Comparison of ENCODE assay signal across 14 cellular contexts in genomic region chr2:55167630-55167967, GRCh38.
DNase-seq lines count a peak whose midpoint lies in the region; ATAC-seq and TF ChIP-seq lines count a peak whose summit lies in the region.
"Had no signal": no experiment of that assay in that cellular context is flagged by ENCODE, and none has a peak within 500 bp of the region (broad histone marks: within the 10 kb centered on the region; RNA-seq: fewer than 3 reads in every experiment).

No MANE protein-coding gene starts in this region.

- no peak for ATAC-seq in WTC11
- no peak for ATAC-seq in upper lobe of left lung (ENCODE audit: low FRiP score in 2 of 2)
- ATAC-seq in left colon, result no peak

- 0 out of 2 replicates have a peak overlapping the region, but pooled peaks have one; percentile 32 for H3K27ac Mint-ChIP-seq in WTC11
- peak overlapping the region; percentile 81 for H3K27ac Mint-ChIP-seq in osteocyte (ENCODE audit: unreplicated experiment)

- H3K9me3 ChIP-seq in esophagus (ENCODE audit: control insufficient read depth in 2 of 2, insufficient read depth in 1 of 2, low read depth in 1 of 2, low read length in 1 of 2) (no peaks in the 10 kb centered on the region), upper lobe of left lung (no peaks in the 10 kb centered on the region)
- H3K9me3 ChIP-seq: neutrophil, Peyer's patch had no signal

- no peak for DNase-seq in WTC11 (ENCODE audit: low spot score)
- DNase-seq in osteocyte (ENCODE audit: extremely low spot score, unreplicated experiment), result no peak
- no peak for DNase-seq in upper lobe of left lung
- no peak for DNase-seq in NCI-H187 (lab: John Stamatoyannopoulos, UW)
- no peak for DNase-seq in left colon
- DNase-seq in posterior vena cava (ENCODE audit: low spot score), result no peak
- DNase-seq: activated naive CD4-positive, alpha-beta T cell treated with anti-CD3 and anti-CD28 coated beads, Interleukin-2, amount 50 U/mL, for 16 hours; CD4-positive, CD25-positive, alpha-beta regulatory T cell; left cardiac atrium; NCI-H1930; Peyer's patch; stimulated activated CD4-positive, alpha-beta T cell treated with anti-CD3 and anti-CD28 coated beads, Interleukin-12 subunit alpha, Interleukin-12 subunit beta, amount 100 ng/mL, for 4 hours had no signal

- H3K4me1 ChIP-seq in esophagus (ENCODE audit: control insufficient read depth in 2 of 2, insufficient read depth in 2 of 2, low read length in 1 of 2), result peaks cover 0 to 2% of the 10 kb centered on the region in 2 donors
- H3K4me1 ChIP-seq in upper lobe of left lung, result peaks cover 38 to 47% (median 39%) of the 10 kb centered on the region in 4 donors

- H3K27me3 Mint-ChIP-seq in WTC11 (ENCODE audit: low read depth) (no peaks in the 10 kb centered on the region), osteocyte (ENCODE audit: unreplicated experiment) (no peaks in the 10 kb centered on the region)
- H3K27me3 Mint-ChIP-seq: CD4-positive, CD25-positive, alpha-beta regulatory T cell had no signal

- H3K36me3 ChIP-seq in esophagus (ENCODE audit: control insufficient read depth in 2 of 2, insufficient read depth in 2 of 2, low read length in 1 of 2) (no peaks in the 10 kb centered on the region), upper lobe of left lung (no peaks in the 10 kb centered on the region)
- H3K36me3 ChIP-seq: neutrophil, Peyer's patch had no signal

- no peak for TF ChIP-seq EP300 in upper lobe of left lung (IDR thresholded peaks at IDR 0.05)

- H3K27me3 ChIP-seq in esophagus (ENCODE audit: control insufficient read depth in 1 of 2, insufficient read depth in 2 of 2, low read length in 2 of 2), result no peaks in the 10 kb centered on the region
- no peaks in the 10 kb centered on the region for H3K27me3 ChIP-seq in upper lobe of left lung
- H3K27me3 ChIP-seq: neutrophil, Peyer's patch had no signal

- H3K4me3 ChIP-seq in esophagus (ENCODE audit: low read depth in 1 of 2, low read length in 2 of 2), result no peak overlapping the region
- H3K4me3 ChIP-seq in upper lobe of left lung, result no peak overlapping the region
- H3K4me3 ChIP-seq: Peyer's patch had no signal

- H3K4me1 Mint-ChIP-seq in WTC11 (peaks cover 27% of the 10 kb centered on the region), osteocyte (ENCODE audit: unreplicated experiment) (peaks cover 65% of the 10 kb centered on the region)

- no peak overlapping the region for H3K4me3 Mint-ChIP-seq in WTC11
- H3K4me3 Mint-ChIP-seq in osteocyte (ENCODE audit: unreplicated experiment), result no peak overlapping the region
- H3K4me3 Mint-ChIP-seq: CD4-positive, CD25-positive, alpha-beta regulatory T cell had no signal

- H3K36me3 Mint-ChIP-seq in WTC11 (no peaks in the 10 kb centered on the region), osteocyte (ENCODE audit: unreplicated experiment) (no peaks in the 10 kb centered on the region)
- H3K36me3 Mint-ChIP-seq: CD4-positive, CD25-positive, alpha-beta regulatory T cell had no signal

- no peak for TF ChIP-seq CTCF in WTC11 (IDR thresholded peaks at IDR 0.05)
- no peak for TF ChIP-seq CTCF in osteocyte (IDR thresholded peaks at IDR 0.05)
- no peak for TF ChIP-seq CTCF in upper lobe of left lung (IDR thresholded peaks at IDR 0.05)

- intact Hi-C loops in left colon (cut with DNase I, micrococcal nuclease) (loop anchor here in 1 of 2 donors (5.0 kb wide), 1 partner anchor 120 kb away; no protein-coding TSS in a partner anchor), posterior vena cava (cut with DNase I) (loop anchor here in 1 of 2 donors (10.0 kb wide), 1 partner anchor 53 kb away; no protein-coding TSS in a partner anchor)

- POLR2A ChIA-PET in WTC11 (lab: Charles Lee), result interaction anchor here (0.6 kb wide), 1 partner anchor 251 kb away, joined by 4 read pairs; no protein-coding TSS in a partner anchor

- H3K27ac ChIP-seq in esophagus (ENCODE audit: low read depth in 2 of 2, low read length in 1 of 2) (peak overlapping the region; percentile 26 to 55), upper lobe of left lung (peak overlapping the region in 3 of 4 donors; percentile 48 to 75 (median 71))

- CTCF ChIA-PET in WTC11 (lab: Charles Lee), result interaction anchor here (0.7 to 4.2 kb wide), 12 partner anchors 12 to 502 kb away, joined by 3 to 25 read pairs (median 4); partner anchors contain the start of gene RTN4

- TF ChIP-seq POLR2A in upper lobe of left lung (IDR thresholded peaks at IDR 0.05), result no peak

- WGBS in esophagus, 2 donors, result 74% methylated on average over 2 of the region's 2 CpGs
- WGBS in upper lobe of left lung, 2 donors, result 52% methylated on average over 2 of the region's 2 CpGs

- H3K9me3 Mint-ChIP-seq in WTC11 (no peaks in the 10 kb centered on the region), osteocyte (ENCODE audit: unreplicated experiment) (no peaks in the 10 kb centered on the region)
- H3K9me3 Mint-ChIP-seq: CD4-positive, CD25-positive, alpha-beta regulatory T cell had no signal

TF ChIP-seq in WTC11, 78 proteins besides CTCF, POLR2A, EP300 and RAD21 (continues in another document):
- no peak for TF ChIP-seq ESRRA (CRISPR knock-in tag; IDR thresholded peaks at IDR 0.05; ENCODE audit: borderline replicate concordance)
- TF ChIP-seq, protein P1, sequence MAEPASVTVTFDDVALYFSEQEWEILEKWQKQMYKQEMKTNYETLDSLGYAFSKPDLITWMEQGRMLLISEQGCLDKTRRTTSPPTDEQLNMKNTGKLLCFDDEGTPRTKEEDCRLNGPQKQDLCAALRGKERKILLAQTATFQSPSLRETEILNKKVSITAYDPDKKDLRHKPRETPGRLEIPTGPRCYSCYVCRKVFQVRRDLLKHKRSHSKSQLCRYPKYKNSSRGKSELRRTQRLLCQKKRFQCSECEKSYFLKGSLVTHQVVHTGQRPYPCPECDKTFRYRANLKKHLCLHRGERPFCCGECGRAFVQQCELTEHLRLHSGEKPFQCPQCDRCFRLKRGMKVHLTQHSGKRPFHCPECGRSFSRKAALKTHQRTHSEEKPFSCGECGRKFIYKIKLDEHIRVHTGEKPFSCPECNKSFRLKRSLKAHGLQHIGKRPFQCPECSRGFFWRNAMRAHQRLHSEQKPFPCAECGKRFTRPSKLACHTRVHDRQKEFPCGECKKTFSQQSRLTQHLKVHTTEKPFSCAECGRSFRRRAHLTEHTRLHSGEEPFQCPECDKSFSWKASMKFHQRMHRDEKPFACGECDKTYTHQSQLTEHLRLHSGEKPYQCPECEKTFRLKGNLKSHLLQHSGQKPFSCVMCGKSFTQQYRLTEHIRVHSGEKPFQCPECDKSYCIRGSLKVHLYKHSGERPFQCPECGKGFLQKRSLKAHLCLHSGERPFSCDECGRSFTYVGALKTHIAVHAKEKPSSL (CRISPR knock-in tag; conservative IDR thresholded peaks at IDR 0.05), result no peak
- no peak for TF ChIP-seq CBFB (CRISPR knock-in tag; IDR thresholded peaks at IDR 0.05; ENCODE audit: low read depth)
- TF ChIP-seq FOXP1 (CRISPR knock-in tag; IDR thresholded peaks at IDR 0.05; ENCODE audit: borderline replicate concordance), result no peak
- TF ChIP-seq OVOL2 (CRISPR knock-in tag; IDR thresholded peaks at IDR 0.05; ENCODE audit: borderline replicate concordance), result no peak
- TF ChIP-seq, protein P2, sequence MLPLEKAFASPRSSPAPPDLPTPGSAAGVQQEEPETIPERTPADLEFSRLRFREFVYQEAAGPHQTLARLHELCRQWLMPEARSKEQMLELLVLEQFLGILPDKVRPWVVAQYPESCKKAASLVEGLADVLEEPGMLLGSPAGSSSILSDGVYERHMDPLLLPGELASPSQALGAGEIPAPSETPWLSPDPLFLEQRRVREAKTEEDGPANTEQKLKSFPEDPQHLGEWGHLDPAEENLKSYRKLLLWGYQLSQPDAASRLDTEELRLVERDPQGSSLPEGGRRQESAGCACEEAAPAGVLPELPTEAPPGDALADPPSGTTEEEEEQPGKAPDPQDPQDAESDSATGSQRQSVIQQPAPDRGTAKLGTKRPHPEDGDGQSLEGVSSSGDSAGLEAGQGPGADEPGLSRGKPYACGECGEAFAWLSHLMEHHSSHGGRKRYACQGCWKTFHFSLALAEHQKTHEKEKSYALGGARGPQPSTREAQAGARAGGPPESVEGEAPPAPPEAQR (CRISPR knock-in tag; IDR thresholded peaks at IDR 0.05), result no peak
- TF ChIP-seq, protein P3, sequence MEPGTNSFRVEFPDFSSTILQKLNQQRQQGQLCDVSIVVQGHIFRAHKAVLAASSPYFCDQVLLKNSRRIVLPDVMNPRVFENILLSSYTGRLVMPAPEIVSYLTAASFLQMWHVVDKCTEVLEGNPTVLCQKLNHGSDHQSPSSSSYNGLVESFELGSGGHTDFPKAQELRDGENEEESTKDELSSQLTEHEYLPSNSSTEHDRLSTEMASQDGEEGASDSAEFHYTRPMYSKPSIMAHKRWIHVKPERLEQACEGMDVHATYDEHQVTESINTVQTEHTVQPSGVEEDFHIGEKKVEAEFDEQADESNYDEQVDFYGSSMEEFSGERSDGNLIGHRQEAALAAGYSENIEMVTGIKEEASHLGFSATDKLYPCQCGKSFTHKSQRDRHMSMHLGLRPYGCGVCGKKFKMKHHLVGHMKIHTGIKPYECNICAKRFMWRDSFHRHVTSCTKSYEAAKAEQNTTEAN (CRISPR knock-in tag; IDR thresholded peaks at IDR 0.05), result no peak
- TF ChIP-seq IRF2 (CRISPR knock-in tag; IDR thresholded peaks at IDR 0.05; ENCODE audit: borderline replicate concordance, low read depth), result no peak
- TF ChIP-seq NFATC4 (CRISPR knock-in tag; IDR thresholded peaks at IDR 0.05), result no peak
